ENCODE assay signal across 9 cellular contexts in genomic region chr12:6226002-6226700, GRCh38. TPM values are rescaled to one million over a fixed set of nuclear protein-coding genes. Genes with fewer than 3 reads are reported as not detected.
DNase-seq lines count a peak whose midpoint lies in the region; ATAC-seq and TF ChIP-seq lines count a peak whose summit lies in the region.
"Had no signal": no experiment of that assay in that cellular context is flagged by ENCODE, and none has a peak within 500 bp of the region (broad histone marks: within the 10 kb centered on the region; RNA-seq: fewer than 3 reads in every experiment).

No MANE protein-coding gene starts in this region.

- H3K9me3 ChIP-seq in RWPE2 (ENCODE audit: severe bottlenecking) (no peaks in the 10 kb centered on the region), neuronal stem cell (replicated peaks in 1 of 2; ENCODE audit: control insufficient read depth in 2 of 2, insufficient read depth in 1 of 2, low read depth in 1 of 2, low read length in 2 of 2) (no peaks in the 10 kb centered on the region)

- peaks cover 86% of the 10 kb centered on the region for H3K4me1 ChIP-seq in RWPE2 (ENCODE audit: insufficient read depth, poor library complexity, severe bottlenecking)
- H3K4me1 ChIP-seq in neuronal stem cell (ENCODE audit: control insufficient read depth in 2 of 2, insufficient read depth in 1 of 2, low read depth in 1 of 2, low read length in 2 of 2): peaks cover 17 to 53% of the 10 kb centered on the region in 2 donors

- no peak overlapping the region for H2AK5ac ChIP-seq in neuronal stem cell (ENCODE audit: low read depth, low read length)

- H3K23ac ChIP-seq in neuronal stem cell (ENCODE audit: low read depth, low read length, poor library complexity): no peak overlapping the region

- H3K4me3 ChIP-seq in RWPE2 (ENCODE audit: severe bottlenecking) (no peak overlapping the region), neuronal stem cell (ENCODE audit: low read length in 2 of 2) (no peak overlapping the region)

- no peak overlapping the region for H3K4me2 ChIP-seq in neuronal stem cell (ENCODE audit: insufficient read depth, low read length, poor library complexity, severe bottlenecking)

- no peaks in the 10 kb centered on the region for H3K79me1 ChIP-seq in neuronal stem cell (ENCODE audit: low read depth, low read length)

- ATAC-seq in RWPE2 (ENCODE audit: low read depth) (peak; percentile 50), HG02610 (IDR thresholded peaks at IDR 0.05; ENCODE audit: unreplicated experiment) (no peak)

- H3K9ac ChIP-seq in neuronal stem cell (ENCODE audit: low read depth, low read length, poor library complexity): no peak overlapping the region

- H3K36me3 ChIP-seq in RWPE2 (ENCODE audit: low read depth) (peaks cover 65% of the 10 kb centered on the region), neuronal stem cell (replicated peaks in 1 of 2; ENCODE audit: control insufficient read depth in 2 of 2, insufficient read depth in 2 of 2, low read length in 2 of 2) (no peaks in the 10 kb centered on the region)

- H2BK5ac ChIP-seq in neuronal stem cell (ENCODE audit: low read length): no peak overlapping the region

- no peak for TF ChIP-seq CTCF in 22Rv1 (IDR thresholded peaks at IDR 0.05)
- no peak for TF ChIP-seq CTCF in RWPE2 (IDR thresholded peaks at IDR 0.05; ENCODE audit: poor library complexity, severe bottlenecking)

- H3K18ac ChIP-seq in neuronal stem cell (ENCODE audit: low read length): no peak overlapping the region

- H4K91ac ChIP-seq in neuronal stem cell (ENCODE audit: low read depth, low read length, poor library complexity): no peak overlapping the region

- H4K8ac ChIP-seq in neuronal stem cell (ENCODE audit: low read depth, low read length): no peak overlapping the region

- H3K14ac ChIP-seq in neuronal stem cell (ENCODE audit: low read length): no peak overlapping the region

- no peak for DNase-seq in RWPE2 (ENCODE audit: low spot score)
- peak; percentile 77 for DNase-seq in fibroblast of the conjunctiva (ENCODE audit: low read depth)
- no peak for DNase-seq in neuronal stem cell (ENCODE audit: low spot score)
- no peak for DNase-seq in activated effector memory CD4-positive, alpha-beta T cell treated with Interleukin-2 at 50 U/mL for 16 hours
- no peak for DNase-seq in DMS 273 treated with DMSO at 0.1 percent for 48 hours (lab: John Stamatoyannopoulos, UW)
- no peak for DNase-seq in activated naive CD4-positive, alpha-beta T cell (lab: John Stamatoyannopoulos, UW)
- DNase-seq: cortex of kidney had no signal

- WGBS in neuronal stem cell (ENCODE audit: extremely low coverage in 2 of 2, insufficient read length in 2 of 2, insufficient replicate concordance in 1 of 2), 2 donors: no CpG with 5 or more reads among the region's 12 CpGs

- H3K27ac ChIP-seq in 22Rv1: peak overlapping the region; percentile 99; the same call in 1 of the 2 replicates
- H3K27ac ChIP-seq in RWPE2 (ENCODE audit: poor library complexity, severe bottlenecking): peak overlapping the region; percentile 82
- H3K27ac ChIP-seq in neuronal stem cell (replicated peaks; ENCODE audit: low read length): no peak overlapping the region

- no peak overlapping the region for H2BK120ac ChIP-seq in neuronal stem cell (ENCODE audit: low read depth, low read length)

- peak overlapping the region; percentile 5 for H2AFZ ChIP-seq in neuronal stem cell (ENCODE audit: low read length)

- no peak overlapping the region for H2BK15ac ChIP-seq in neuronal stem cell (ENCODE audit: low read length)

- H3K27me3 ChIP-seq in RWPE2 (ENCODE audit: insufficient read depth, poor library complexity, severe bottlenecking) (no peaks in the 10 kb centered on the region), neuronal stem cell (ENCODE audit: control insufficient read depth in 3 of 3, insufficient read depth in 3 of 3, low read depth in 1 of 3, low read length in 3 of 3) (no peaks in the 10 kb centered on the region)

- H3K4ac ChIP-seq in neuronal stem cell (ENCODE audit: low read length): no peak overlapping the region

- H2BK12ac ChIP-seq in neuronal stem cell (ENCODE audit: low read length): no peak overlapping the region

RNA-seq across cellular contexts. Expression of gene CD9, which starts 26.0 kb away (rescaled TPM):
- 6.3 TPM for polyA plus RNA-seq in neuronal stem cell (2013, experiment 1 of 2)
- 6.4 TPM for polyA plus RNA-seq in neuronal stem cell (2013, experiment 2 of 2)
